12 cellular contexts compared by ENCODE assay signal in genomic region chr16:11348737-11349598, GRCh38. TPM values are rescaled to one million over a fixed set of nuclear protein-coding genes. Genes with fewer than 3 reads are reported as not detected.
DNase-seq lines count a peak whose midpoint lies in the region; ATAC-seq, FAIRE-seq and TF ChIP-seq lines count a peak whose summit lies in the region.
"Had no signal": no experiment of that assay in that cellular context is flagged by ENCODE, and none has a peak within 500 bp of the region (broad histone marks: within the 10 kb centered on the region; RNA-seq: fewer than 3 reads in every experiment).

No MANE protein-coding gene starts in this region.

- peaks cover 23% of the 10 kb centered on the region for H3K36me3 Mint-ChIP-seq in Caco-2 (ENCODE audit: insufficient read depth, unreplicated experiment)

- H3K27me3 Mint-ChIP-seq in Caco-2 (ENCODE audit: insufficient read depth, unreplicated experiment), result no peaks in the 10 kb centered on the region

- H3K27ac Mint-ChIP-seq in Caco-2 (ENCODE audit: unreplicated experiment), result peak overlapping the region; percentile 76

- H3K4me3 Mint-ChIP-seq in Caco-2 (ENCODE audit: unreplicated experiment), result no peak overlapping the region

- peaks cover 5% of the 10 kb centered on the region for H3K4me1 Mint-ChIP-seq in Caco-2 (ENCODE audit: low read depth, unreplicated experiment)

- peaks cover 1% of the 10 kb centered on the region for H3K36me3 ChIP-seq in Caco-2 (ENCODE audit: control insufficient read depth, insufficient read depth, low read length)
- no peaks in the 10 kb centered on the region for H3K36me3 ChIP-seq in Panc1 (ENCODE audit: control insufficient read depth, insufficient read depth, low read length)
- no peaks in the 10 kb centered on the region for H3K36me3 ChIP-seq in skeletal muscle satellite cell (ENCODE audit: insufficient read depth, low read length)

- H3K9me3 ChIP-seq in Caco-2 (no peaks in the 10 kb centered on the region), Panc1 (ENCODE audit: control insufficient read depth, insufficient read depth, low read depth, low read length) (no peaks in the 10 kb centered on the region), skeletal muscle satellite cell (replicated peaks; ENCODE audit: low read length) (no peaks in the 10 kb centered on the region)

- ATAC-seq in Panc1 (no peak), foreskin keratinocyte (no peak)

- no peak for FAIRE-seq in H54 (lab: Jason Lieb, UNC)

- POLR2A ChIA-PET in Caco-2 (lab: Charles Lee) (no interaction called here), Panc1 (lab: Charles Lee) (no interaction called here)

- TF ChIP-seq CTCF in Caco-2 (IDR thresholded peaks at IDR 0.05; ENCODE audit: insufficient read depth in 1 of 2, low read depth in 1 of 2, low read length in 1 of 2, severe bottlenecking in 1 of 2, unreplicated experiment in 1 of 2), result no peak
- no peak for TF ChIP-seq CTCF in Panc1 (IDR thresholded peaks at IDR 0.05)
- TF ChIP-seq CTCF in foreskin keratinocyte (conservative IDR thresholded peaks at IDR 0.05), result no peak

- peak overlapping the region; percentile 9 for H3K4me2 ChIP-seq in skeletal muscle satellite cell (ENCODE audit: low read length)

- CTCF ChIA-PET in Caco-2 (lab: Charles Lee) (interaction anchor here (0.8 kb wide), 1 partner anchor 10 kb away, joined by 3 read pairs; no protein-coding TSS in a partner anchor), Panc1 (lab: Charles Lee) (no interaction called here)

- H3K4me1 ChIP-seq in Caco-2 (0 out of 2 replicates have a peak, but pooled peaks cover 3% of the 10 kb centered on the region), Panc1 (ENCODE audit: control insufficient read depth, insufficient read depth, low read length) (peaks cover 6% of the 10 kb centered on the region), foreskin keratinocyte (peaks cover 12% of the 10 kb centered on the region), skeletal muscle satellite cell (ENCODE audit: control insufficient read depth, insufficient read depth, low read length) (peaks cover 14% of the 10 kb centered on the region)

- H3K27ac ChIP-seq in Panc1 (ENCODE audit: low read length) (peak overlapping the region; percentile 45; the same call in 1 of the 2 replicates), foreskin keratinocyte (peak overlapping the region; percentile 67)

- DNase-seq in Caco-2 (no peak), Panc1 (ENCODE audit: low read depth, low spot score) (no peak), foreskin keratinocyte (no peak), NCI-H2107 (lab: John Stamatoyannopoulos, UW) (no peak), H54 (ENCODE audit: insufficient read length, low spot score) (no peak), NCI-H1436 (lab: John Stamatoyannopoulos, UW) (no peak), HCEC 1CT (no peak)
- DNase-seq: COR-L47, NCI-H345 had no signal

- no peaks in the 10 kb centered on the region for H3K27me3 ChIP-seq in Caco-2 (replicated peaks; ENCODE audit: control insufficient read depth, insufficient read depth, low read length)
- H3K27me3 ChIP-seq in Panc1 (ENCODE audit: control insufficient read depth, insufficient read depth, low read length), result no peaks in the 10 kb centered on the region
- H3K27me3 ChIP-seq in foreskin keratinocyte, result no peaks in the 10 kb centered on the region
- no peaks in the 10 kb centered on the region for H3K27me3 ChIP-seq in skeletal muscle satellite cell (ENCODE audit: control insufficient read depth, insufficient read depth, low read length)

- no peak overlapping the region for H3K4me3 ChIP-seq in Caco-2 (ENCODE audit: low read depth, low read length)
- H3K4me3 ChIP-seq in Panc1 (ENCODE audit: low read depth in 2 of 2, low read length in 2 of 2), result no peak overlapping the region
- no peak overlapping the region for H3K4me3 ChIP-seq in skeletal muscle satellite cell (ENCODE audit: low read length)
- H3K4me3 ChIP-seq: lung had no signal

- in situ Hi-C loops in Panc1 (cut with HindIII; ENCODE audit: low pct_unique_long_range_greater_than_20kb, low sequenced_read_pairs), result no loop called here

- no peak overlapping the region for H3K9ac ChIP-seq in skeletal muscle satellite cell (ENCODE audit: low read depth, low read length)

- BruUV-seq in Caco-2 (replicated peaks; lab: Mats Ljungman, UMichigan) (no TSS peak), Panc1 (replicated peaks; lab: Mats Ljungman, UMichigan) (no TSS peak)

- no peak for TF ChIP-seq POLR2A in H54 (IDR thresholded peaks at IDR 0.05; ENCODE audit: low read depth, low read length)

- intact Hi-C loops in Caco-2 (cut with micrococcal nuclease; ENCODE audit: unreplicated experiment), result no loop called here
- intact Hi-C loops in Panc1 (cut with micrococcal nuclease; ENCODE audit: unreplicated experiment), result no loop called here

- H3K9me3 Mint-ChIP-seq in Caco-2 (ENCODE audit: unreplicated experiment), result no peaks in the 10 kb centered on the region
- H3K9me3 Mint-ChIP-seq: activated T-helper 2 cell treated with anti-CD3 and anti-CD28 coated beads, Interferon-gamma antibody, Interleukin-2, Interleukin-4, amounts not matched to agents 10 μg/mL and 5 μg/mL and 100 μg/mL, durations not matched to agents 14 hours and 24 hours and 36 hours had no signal

RNA-seq across cellular contexts. Expression of gene RMI2, which starts 3.7 kb away (rescaled TPM):
- total RNA-seq in Caco-2 (2022) (47.4 and 52.7 TPM in 2 replicates), Panc1 (2021; ENCODE audit: unreplicated experiment) (11.1 TPM), foreskin keratinocyte (20.9 and 23.1 TPM in 2 replicates)
- polyA plus RNA-seq in Panc1 (2012; ENCODE audit: insufficient read length), result 4.5 TPM
- polyA plus RNA-seq in foreskin keratinocyte, result 25.0 and 29.0 TPM in 2 replicates
- total RNA-seq in skeletal muscle satellite cell (2012; rRNA removed), result 3.8 and 6.1 TPM in 2 replicates
